Comparison of ENCODE assay signal across 26 cellular contexts in the genomic region with DNA sequence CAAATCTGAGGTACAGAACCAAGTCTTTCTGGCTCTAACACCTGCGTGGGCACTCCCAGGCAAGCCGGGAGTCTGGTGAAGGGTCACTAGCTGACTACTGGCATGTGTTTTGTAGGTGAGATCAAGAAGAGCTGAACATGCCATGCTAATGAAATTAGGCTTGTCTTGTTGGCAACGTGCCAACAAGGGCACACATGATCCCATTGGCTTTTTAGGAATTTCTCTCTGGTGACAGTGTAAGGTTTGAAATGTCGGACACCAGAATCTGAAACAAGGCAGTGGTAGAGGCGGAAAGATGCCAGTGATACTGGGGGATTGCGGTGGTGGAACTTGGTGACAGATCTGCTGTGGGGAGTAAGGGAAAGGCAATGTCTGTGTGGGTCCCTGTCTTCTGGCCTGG. TPM values are rescaled to one million over a fixed set of nuclear protein-coding genes. Genes with fewer than 3 reads are reported as not detected.
"Had no signal": no experiment of that assay in that cellular context is flagged by ENCODE, and none has a peak within 500 bp of the region (broad histone marks: within the 10 kb centered on the region; RNA-seq: fewer than 3 reads in every experiment).

No MANE protein-coding gene starts in this region.

- H3K4me3 ChIP-seq: SJSA1, SK-N-MC had no signal

- H3K4me2 ChIP-seq: KMS-11 had no signal

- H3K4me1 ChIP-seq: SJSA1 had no signal

- FAIRE-seq: HTR-8/SVneo, RCC 7860 had no signal

- H3K27me3 ChIP-seq: SJSA1 had no signal

- H3K9ac ChIP-seq: KMS-11 had no signal

- H3K9me3 ChIP-seq: SJSA1 had no signal

- H3K27ac ChIP-seq: HL-60, KMS-11, SJSA1, SK-N-MC had no signal

- DNase-seq: NCI-H1092, NCI-H1105 treated with DMSO at 0.1 percent for 48 hours, NCI-H1417 treated with DMSO at 0.1 percent for 48 hours, NCI-H146, NCI-H1694 treated with DMSO at 0.1 percent for 48 hours, NCI-H1930, NCI-H2081, NCI-H2107, NCI-H2171 treated with DMSO at 0.1 percent for 48 hours, NCI-H345, NCI-H524, NCI-H526 treated with DMSO at 0.1 percent for 48 hours, NCI-H748 treated with DMSO at 0.1 percent for 48 hours, Right ventricle myocardium superior, RPMI8226, SIG-M5 had no signal

- H3K36me3 ChIP-seq: SJSA1 had no signal

RNA-seq across cellular contexts. Expression of a gene that starts 52.8 kb away (rescaled TPM):
- total RNA-seq: LHCN-M2; MCF 10A; NCI-H460; Right ventricle myocardium superior; SJSA1; T-helper 1 cell treated with Interleukin-12 subunit alpha and Interleukin-12 subunit beta and Interleukin-4 antibody, amounts not matched to agents 30 ng/mL and 1 ng/mL, for 36 hours had no signal
